9 cellular contexts compared by ENCODE assay signal in genomic region chr1:112902221-112902620, GRCh38.
"Had no signal": no experiment of that assay in that cellular context is flagged by ENCODE, and none has a peak within 500 bp of the region (broad histone marks: within the 10 kb centered on the region; RNA-seq: fewer than 3 reads in every experiment).

No MANE protein-coding gene starts in this region.

- H3K27ac Mint-ChIP-seq: GM23338 had no signal

- H3K4me3 Mint-ChIP-seq: GM23338, H9, HFFc6 had no signal

- H3K9me3 Mint-ChIP-seq: HFFc6 had no signal

- DNase-seq: H9, HCEC 1CT, HFFc6, IMR-90, KBM-7 had no signal

- ATAC-seq: GM23338 had no signal

- H3K4me3 ChIP-seq: GM23338 had no signal

- H2AFZ ChIP-seq: GM23338 had no signal

- FAIRE-seq: H1, H54, HTR-8/SVneo had no signal

- H3K4me2 ChIP-seq: GM23338 had no signal
